ENCODE assay signal across 8 cellular contexts in the genomic region with DNA sequence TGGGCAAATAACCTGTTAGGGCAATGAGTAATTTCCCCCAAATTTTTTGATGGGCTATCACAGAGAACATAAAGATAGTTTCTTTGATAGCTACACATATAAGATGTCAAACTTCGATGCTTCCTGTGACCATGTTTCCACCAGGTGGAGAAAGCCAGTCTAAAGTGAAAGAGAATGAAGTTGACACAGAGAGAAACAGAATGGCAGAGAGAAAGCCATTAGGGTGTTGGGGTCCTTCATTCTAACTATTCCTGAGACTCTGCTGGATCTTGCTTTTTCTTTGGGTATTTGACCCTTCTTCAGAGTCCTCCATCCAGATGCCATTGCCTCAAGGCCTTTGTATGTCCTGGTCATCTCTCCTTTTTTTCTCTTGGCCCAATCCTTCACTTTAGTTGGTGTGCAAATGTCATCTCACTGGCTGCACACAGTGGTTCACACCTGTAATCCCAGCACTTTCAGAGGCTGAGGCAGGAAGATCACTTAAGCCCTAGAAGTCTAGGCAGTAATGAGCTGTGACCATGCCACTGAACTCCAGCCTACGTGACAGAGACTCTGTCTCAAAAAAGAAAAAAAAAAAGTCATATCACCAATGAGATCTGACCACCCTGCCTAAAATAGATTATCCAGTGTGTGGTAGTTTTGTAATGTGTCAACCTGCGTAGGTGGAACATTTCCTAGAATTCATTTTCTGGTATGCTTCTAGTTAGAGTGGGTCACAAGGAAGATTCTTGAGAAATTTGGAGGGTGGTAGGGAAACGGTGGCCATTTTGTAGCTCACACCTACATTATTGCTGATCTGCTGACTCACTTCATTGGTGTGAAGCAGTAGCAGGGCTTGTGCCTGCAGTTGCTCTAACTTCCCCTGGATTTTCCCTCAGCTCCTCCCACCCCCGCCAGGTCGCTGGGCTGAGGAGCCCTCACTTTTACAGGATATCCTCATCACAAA.
DNase-seq lines count a peak whose midpoint lies in the region; ATAC-seq and TF ChIP-seq lines count a peak whose summit lies in the region.

No MANE protein-coding gene starts in this region.

- H3K4me3 ChIP-seq in MM.1S (ENCODE audit: low read length): no peak overlapping the region

- H3K36me3 ChIP-seq in MM.1S (replicated peaks; ENCODE audit: insufficient read depth, low read length): no peaks in the 10 kb centered on the region

- no peak for TF ChIP-seq CTCF in MM.1S (IDR thresholded peaks at IDR 0.05; ENCODE audit: low read length)

- no peak overlapping the region for H3K4me2 ChIP-seq in MM.1S (ENCODE audit: low read depth, low read length)

- H3F3A ChIP-seq in MM.1S (ENCODE audit: insufficient read depth, low read length): no peaks in the 10 kb centered on the region

- H2AFZ ChIP-seq in MM.1S (ENCODE audit: low read length): no peak overlapping the region

- H3K9ac ChIP-seq in MM.1S (ENCODE audit: low read length): no peak overlapping the region

- no peaks in the 10 kb centered on the region for H3K9me3 ChIP-seq in MM.1S (replicated peaks; ENCODE audit: insufficient read depth, low read length)

- ATAC-seq in GM18861 (IDR thresholded peaks at IDR 0.05; ENCODE audit: unreplicated experiment) (peak; percentile 66), HG02763 (IDR thresholded peaks at IDR 0.05; ENCODE audit: unreplicated experiment) (peak; percentile 72), GM21526 (IDR thresholded peaks at IDR 0.05; ENCODE audit: low FRiP score, unreplicated experiment) (no peak)

- H3K27me3 ChIP-seq in MM.1S (replicated peaks; ENCODE audit: insufficient read depth, low read length): no peaks in the 10 kb centered on the region

- H3K4me1 ChIP-seq in MM.1S (ENCODE audit: low read length): no peaks in the 10 kb centered on the region

- no peaks in the 10 kb centered on the region for H3K79me2 ChIP-seq in MM.1S (ENCODE audit: low read length)

- no peak overlapping the region for H3K27ac ChIP-seq in MM.1S (ENCODE audit: low read length)

- H3K9me2 ChIP-seq in MM.1S (replicated peaks; ENCODE audit: insufficient read depth, low read length): no peaks in the 10 kb centered on the region

- H4K20me1 ChIP-seq in MM.1S (ENCODE audit: insufficient read depth, low read length): no peaks in the 10 kb centered on the region

- DNase-seq in activated CD4-positive, alpha-beta T cell treated with anti-CD3 and anti-CD28 coated beads for 48 hours: peak; percentile 83
- DNase-seq in stimulated activated CD4-positive, alpha-beta T cell treated with anti-CD3 and anti-CD28 coated beads, Interleukin-15, amount 100 ng/mL, for 48 hours (ENCODE audit: low read depth in 2 of 2): peak; percentile 64 to 69
- DNase-seq in MM.1S (no peak), cortex of kidney (lab: John Stamatoyannopoulos, UW) (no peak), NCI-H69 (lab: John Stamatoyannopoulos, UW) (no peak)

Comparison
In these comparisons a context has a peak if more than half of its experiments do, and no peak if none do; other contexts are left out.
1. DNase-seq: peak in activated CD4-positive, alpha-beta T cell treated with anti-CD3 and anti-CD28 coated beads for 48 hours (single experiment) and stimulated activated CD4-positive, alpha-beta T cell treated with anti-CD3 and anti-CD28 coated beads, Interleukin-15, amount 100 ng/mL, for 48 hours (2 of 2); none in MM.1S (single experiment), cortex of kidney (single experiment) and NCI-H69 (single experiment).